In genomic region chr10:119650692-119651513, GRCh38 we compare ENCODE assay signal across 2 cellular contexts.
A peak's percentile ranks its signal among the peaks of the same experiment; 100 is the strongest.
TF ChIP-seq lines count a peak whose summit lies in the region.

Gene BAG3, plus strand, starts transcription at chr10:119651380. Its CDS starts 296 bp downstream, at chr10:119651676.

TF ChIP-seq in HEK293, 187 proteins besides CTCF, POLR2A, EP300 and RAD21 (continued from another document and continues in another):
- TF ChIP-seq ZBTB11 (tag by site-specific recombination; conservative IDR thresholded peaks at IDR 0.05; ENCODE audit: low read depth) (peak; percentile 86), REST (tag by site-specific recombination; IDR thresholded peaks at IDR 0.05) (no peak), ZNF76 (tag by site-specific recombination; IDR thresholded peaks at IDR 0.05; ENCODE audit: borderline replicate concordance, low read depth) (no peak), INSM2 (tag by site-specific recombination; IDR thresholded peaks at IDR 0.05) (no peak), ZNF48 (tag by site-specific recombination; IDR thresholded peaks at IDR 0.05) (no peak), YY1 (tag by site-specific recombination; IDR thresholded peaks at IDR 0.05) (peak; percentile 53; the same call in 1 of the 2 replicates), ZNF175 (tag by site-specific recombination; IDR thresholded peaks at IDR 0.05) (no peak), ZNF843 (tag by site-specific recombination; IDR thresholded peaks at IDR 0.05) (0 out of 2 replicates have a peak, but pooled peaks have one; percentile 21), ZNF112 (tag by site-specific recombination; IDR thresholded peaks at IDR 0.05) (no peak), ZNF623 (tag by site-specific recombination; IDR thresholded peaks at IDR 0.05) (no peak), ZNF510 (tag by site-specific recombination; IDR thresholded peaks at IDR 0.05; ENCODE audit: insufficient replicate concordance) (no peak), ZBTB26 (tag by site-specific recombination; optimal IDR thresholded peaks at IDR 0.05) (peak; percentile 70), KLF17 (tag by site-specific recombination; IDR thresholded peaks at IDR 0.05) (0 out of 2 replicates have a peak, but pooled peaks have one; percentile 28), ZNF138 (tag by site-specific recombination; IDR thresholded peaks at IDR 0.05; ENCODE audit: borderline replicate concordance) (no peak), ZNF548 (tag by site-specific recombination; IDR thresholded peaks at IDR 0.05) (no peak), ZNF223 (tag by site-specific recombination; IDR thresholded peaks at IDR 0.05) (no peak)

TF ChIP-seq in GM12878, 131 proteins besides CTCF, POLR2A, EP300 and RAD21 (continued from another document and continues in another):
- peak; percentile 61; the same call in 1 of the 2 replicates for TF ChIP-seq ZBTB40 (IDR thresholded peaks at IDR 0.05; ENCODE audit: borderline replicate concordance)
- 0 out of 2 replicates have a peak, but pooled peaks have one; percentile 43 for TF ChIP-seq BACH1 (IDR thresholded peaks at IDR 0.05; ENCODE audit: borderline replicate concordance)
- TF ChIP-seq DPF2 (IDR thresholded peaks at IDR 0.05): peak; percentile 41; the same call in 1 of the 2 replicates
- no peak for TF ChIP-seq FOXM1 (IDR thresholded peaks at IDR 0.05; ENCODE audit: low read depth, low read length)
- TF ChIP-seq PKNOX1 (IDR thresholded peaks at IDR 0.05): no peak
- peak; percentile 53 for TF ChIP-seq YY1 (IDR thresholded peaks at IDR 0.05; ENCODE audit: low read depth, low read length)
- TF ChIP-seq JUNB (IDR thresholded peaks at IDR 0.05): no peak
- no peak for TF ChIP-seq CREB1 (IDR thresholded peaks at IDR 0.05; ENCODE audit: low read depth)
- peak; percentile 80; the same call in 1 of the 2 replicates for TF ChIP-seq RB1 (IDR thresholded peaks at IDR 0.05; ENCODE audit: borderline replicate concordance)
- TF ChIP-seq TCF7 (IDR thresholded peaks at IDR 0.05; ENCODE audit: borderline replicate concordance): no peak
- no peak for TF ChIP-seq RCOR1 (conservative IDR thresholded peaks at IDR 0.05; ENCODE audit: low read depth, low read length)
- no peak for TF ChIP-seq ATF7 (IDR thresholded peaks at IDR 0.05; ENCODE audit: low read depth)
- peak; percentile 71 for TF ChIP-seq NKRF (conservative IDR thresholded peaks at IDR 0.05)
- no peak for TF ChIP-seq CHD1 (IDR thresholded peaks at IDR 0.05; ENCODE audit: low read depth, low read length)
- no peak for TF ChIP-seq EZH2 (IDR thresholded peaks at IDR 0.05; ENCODE audit: borderline replicate concordance, control insufficient read depth, low read depth, low read length)
- TF ChIP-seq RFX5 (IDR thresholded peaks at IDR 0.05; ENCODE audit: low read depth, low read length): no peak
- TF ChIP-seq SIX5 (IDR thresholded peaks at IDR 0.05; ENCODE audit: low read depth, low read length, severe bottlenecking): no peak
- no peak for TF ChIP-seq WRNIP1 (IDR thresholded peaks at IDR 0.05; ENCODE audit: borderline replicate concordance, low read depth, low read length)
- TF ChIP-seq E2F8 (IDR thresholded peaks at IDR 0.05; ENCODE audit: low read depth, partially characterized antibody): no peak
- no peak for TF ChIP-seq SRF (IDR thresholded peaks at IDR 0.05; ENCODE audit: low read depth in 2 of 2, low read length in 2 of 2)
- no peak for TF ChIP-seq BMI1 (IDR thresholded peaks at IDR 0.05; ENCODE audit: borderline replicate concordance)
- no peak for TF ChIP-seq BCLAF1 (IDR thresholded peaks at IDR 0.05)
- no peak for TF ChIP-seq PRDM15 (CRISPR knock-in tag; IDR thresholded peaks at IDR 0.05)
- TF ChIP-seq MTA2 (IDR thresholded peaks at IDR 0.05; ENCODE audit: low read depth): no peak
- TF ChIP-seq CBX3 (IDR thresholded peaks at IDR 0.05; ENCODE audit: borderline replicate concordance, low read depth): no peak
- TF ChIP-seq PBX3 (IDR thresholded peaks at IDR 0.05; ENCODE audit: insufficient replicate concordance, low read depth, low read length): no peak
- no peak for TF ChIP-seq SP1 (IDR thresholded peaks at IDR 0.05; ENCODE audit: low read depth, low read length)
- peak; percentile 51; the same call in 1 of the 2 replicates for TF ChIP-seq IKZF1 (conservative IDR thresholded peaks at IDR 0.05)
- no peak for TF ChIP-seq RELB (IDR thresholded peaks at IDR 0.05; ENCODE audit: low read depth)
- TF ChIP-seq JUND (IDR thresholded peaks at IDR 0.05; ENCODE audit: low read depth, low read length): no peak
- TF ChIP-seq ESRRA (IDR thresholded peaks at IDR 0.05; ENCODE audit: low read length): no peak
- peak; percentile 27; the same call in 1 of the 2 replicates for TF ChIP-seq ZNF24 (IDR thresholded peaks at IDR 0.05)
- no peak for TF ChIP-seq CBX5 (IDR thresholded peaks at IDR 0.05; ENCODE audit: low read depth)
